Comparison of ENCODE assay signal across 19 cellular contexts in genomic region chrY:21586454-21586853, GRCh38. TPM values are rescaled to one million over a fixed set of nuclear protein-coding genes. Genes with fewer than 3 reads are reported as not detected.
"Had no signal": no experiment of that assay in that cellular context is flagged by ENCODE, and none has a peak within 500 bp of the region (broad histone marks: within the 10 kb centered on the region; RNA-seq: fewer than 3 reads in every experiment).

No MANE protein-coding gene starts in this region.

RNA-seq across cellular contexts. Expression of gene RBMY1A1, which starts 51.8 kb away (rescaled TPM):
- total RNA-seq: activated B cell treated with CpG ODN at 0.5 μM for 24 hours; activated CD4-positive, alpha-beta memory T cell treated with anti-CD3 and anti-CD28 coated beads for 36 hours; activated CD4-positive, alpha-beta T cell treated with anti-CD3 and anti-CD28 coated beads, Interleukin-2, amount 10 ng/mL, durations not matched to agents 24 days and 14 days; activated CD8-positive, alpha-beta memory T cell treated with anti-CD3 and anti-CD28 coated beads for 36 hours; activated CD8-positive, alpha-beta T cell treated with anti-CD3 and anti-CD28 coated beads for 36 hours; activated naive CD4-positive, alpha-beta T cell treated with anti-CD3 and anti-CD28 coated beads for 36 hours; activated naive CD4-positive, alpha-beta T cell treated with anti-CD3 and anti-CD28 coated beads, Interleukin-2, amount 50 U/mL, for 72 hours; activated naive CD8-positive, alpha-beta T cell treated with anti-CD3 and anti-CD28 coated beads for 36 hours; activated T-cell treated with anti-CD3 and anti-CD28 coated beads, Interleukin-2, amount 50 U/mL, for 4 hours; activated T-cell treated with anti-CD3 and anti-CD28 coated beads, Interleukin-2, amount 50 U/mL, for 72 hours; activated T-helper 1 cell treated with anti-CD3 and anti-CD28 coated beads, Interleukin-12 subunit alpha, Interleukin-12 subunit beta, Interleukin-2, Interleukin-4 antibody, amounts not matched to agents 30 ng/mL and 10 ng/mL and 1 ng/mL, durations not matched to agents 14 hours and 24 hours and 36 hours; activated T-helper 17 cell treated with anti-CD3 and anti-CD28 coated beads, Interleukin-2, amount 50 U/mL, for 72 hours; adrenal gland; aorta; astrocyte; body of pancreas; breast epithelium; cardiac septum; cerebellum had no signal
- polyA plus RNA-seq: adrenal gland, aorta had no signal
